1 cellular context compared by ENCODE assay signal in the genomic region with DNA sequence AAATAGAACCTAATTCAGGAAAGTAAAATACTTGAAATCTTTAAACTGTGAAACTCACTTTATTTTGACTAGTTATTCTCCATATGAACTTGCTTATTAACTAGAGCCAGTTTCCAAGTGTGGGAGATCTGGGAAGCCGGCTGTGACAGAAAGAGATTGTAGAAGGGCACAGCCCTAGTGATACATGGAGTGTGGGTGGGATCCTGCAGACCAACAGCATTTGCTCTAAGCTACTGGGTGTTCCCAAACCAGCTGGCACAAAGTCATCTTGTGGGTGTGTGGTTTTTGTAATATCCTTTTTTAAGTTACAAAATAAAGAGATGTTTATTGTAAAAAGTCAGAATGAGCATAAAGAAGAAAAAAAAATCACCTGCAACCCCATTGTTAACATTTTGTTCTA.
TF ChIP-seq lines count a peak whose summit lies in the region.

No MANE protein-coding gene starts in this region.

TF ChIP-seq in IMR-90, 13 proteins besides CTCF, POLR2A, EP300 and RAD21 (continued from another document):
- TF ChIP-seq MAFK (IDR thresholded peaks at IDR 0.05; ENCODE audit: low read depth, low read length) (no peak), BHLHE40 (IDR thresholded peaks at IDR 0.05; ENCODE audit: low read depth, low read length) (no peak), RFX5 (IDR thresholded peaks at IDR 0.05; ENCODE audit: low read depth, low read length) (no peak), SMC3 (IDR thresholded peaks at IDR 0.05; ENCODE audit: low read depth, low read length) (no peak), CEBPB (IDR thresholded peaks at IDR 0.05; ENCODE audit: low read depth, low read length) (no peak), MAZ (IDR thresholded peaks at IDR 0.05; ENCODE audit: borderline replicate concordance, low read depth, low read length) (no peak)
- TF ChIP-seq, protein P1, sequence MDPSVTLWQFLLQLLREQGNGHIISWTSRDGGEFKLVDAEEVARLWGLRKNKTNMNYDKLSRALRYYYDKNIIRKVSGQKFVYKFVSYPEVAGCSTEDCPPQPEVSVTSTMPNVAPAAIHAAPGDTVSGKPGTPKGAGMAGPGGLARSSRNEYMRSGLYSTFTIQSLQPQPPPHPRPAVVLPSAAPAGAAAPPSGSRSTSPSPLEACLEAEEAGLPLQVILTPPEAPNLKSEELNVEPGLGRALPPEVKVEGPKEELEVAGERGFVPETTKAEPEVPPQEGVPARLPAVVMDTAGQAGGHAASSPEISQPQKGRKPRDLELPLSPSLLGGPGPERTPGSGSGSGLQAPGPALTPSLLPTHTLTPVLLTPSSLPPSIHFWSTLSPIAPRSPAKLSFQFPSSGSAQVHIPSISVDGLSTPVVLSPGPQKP (IDR thresholded peaks at IDR 0.05; ENCODE audit: borderline replicate concordance, low read depth, low read length): no peak
